Comparison of ENCODE assay signal across 8 cellular contexts in the genomic region with DNA sequence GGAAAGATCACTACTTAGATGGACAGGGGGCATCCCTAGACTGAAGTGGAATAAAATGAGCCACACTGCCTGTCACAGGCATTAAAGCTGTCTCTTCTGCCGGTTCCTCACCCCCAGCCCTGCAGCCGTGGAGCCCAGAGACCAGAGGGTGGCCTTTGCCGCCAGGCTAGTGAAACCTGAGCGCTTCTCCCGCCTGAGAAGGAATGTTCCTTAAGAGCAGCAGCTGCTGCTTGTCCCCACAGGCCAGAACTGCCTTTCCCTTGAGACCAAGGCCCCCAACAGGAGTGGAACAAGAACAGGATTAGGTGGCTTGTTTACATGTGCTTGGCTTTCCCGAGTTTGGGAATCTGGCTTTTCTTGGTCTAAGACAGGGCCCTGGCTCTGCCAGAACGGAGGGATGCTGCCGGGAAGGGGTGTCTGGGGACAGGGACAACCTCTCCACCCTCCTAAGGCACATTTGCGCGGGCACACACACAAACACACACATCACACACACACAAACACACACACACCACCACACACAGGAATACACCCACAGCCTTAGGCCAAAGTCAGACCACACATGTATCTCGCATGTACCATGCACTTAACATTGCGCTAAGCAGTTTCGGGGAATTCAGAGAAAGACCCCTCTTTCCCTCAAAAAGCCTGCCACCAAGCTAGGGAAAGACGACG.
DNase-seq lines count a peak whose midpoint lies in the region; ATAC-seq and TF ChIP-seq lines count a peak whose summit lies in the region.

No MANE protein-coding gene starts in this region.

- TF ChIP-seq POLR2A in HCT116 (IDR thresholded peaks at IDR 0.05; ENCODE audit: borderline replicate concordance, extremely low read depth, insufficient read depth, insufficient read length) = no peak

- H3K36me3 ChIP-seq in HCT116 (ENCODE audit: control insufficient read depth in 1 of 2, insufficient read depth in 2 of 2, low read length in 2 of 2) = no peaks in the 10 kb centered on the region
- H3K36me3 ChIP-seq in hepatocyte (replicated peaks; ENCODE audit: insufficient read depth, low read depth) = no peaks in the 10 kb centered on the region
- no peaks in the 10 kb centered on the region for H3K36me3 ChIP-seq in psoas muscle (ENCODE audit: insufficient read depth in 1 of 2, low read depth in 1 of 2)

- POLR2A ChIA-PET in HCT116 (lab: Charles Lee) = no interaction called here

- no peaks in the 10 kb centered on the region for H3K79me2 ChIP-seq in HCT116 (ENCODE audit: insufficient read depth, low read length)
- H3K79me2 ChIP-seq in hepatocyte = no peaks in the 10 kb centered on the region

- no peaks in the 10 kb centered on the region for H4K20me1 ChIP-seq in HCT116 (ENCODE audit: insufficient read depth)
- H4K20me1 ChIP-seq in hepatocyte (ENCODE audit: insufficient read depth, poor library complexity, severe bottlenecking) = no peaks in the 10 kb centered on the region

- H3K9ac ChIP-seq in HCT116 (ENCODE audit: low read length) = no peak overlapping the region

- no TSS peak for BruUV-seq in HCT116 (replicated peaks; lab: Mats Ljungman, UMichigan)

- CTCF ChIA-PET in HCT116 (lab: Charles Lee) = interaction anchor here (1.0 to 1.9 kb wide), 5 partner anchors 19 to 528 kb away, joined by 3 to 8 read pairs (median 3); no protein-coding TSS in a partner anchor

- H3K9me3 ChIP-seq in HCT116 (ENCODE audit: control insufficient read depth in 1 of 2, insufficient read depth in 1 of 2, low read depth in 1 of 2, low read length in 2 of 2) (no peaks in the 10 kb centered on the region), hepatocyte (ENCODE audit: low read depth) (no peaks in the 10 kb centered on the region), psoas muscle (no peaks in the 10 kb centered on the region)

- H3K4me1 ChIP-seq in HCT116 (ENCODE audit: control insufficient read depth in 1 of 2, insufficient read depth in 2 of 2, low read length in 2 of 2) (peaks cover 0 to 9% of the 10 kb centered on the region in 2 experiments; a peak in 2 of 4 replicates), hepatocyte (ENCODE audit: insufficient read depth) (peaks cover 15% of the 10 kb centered on the region), psoas muscle (peaks cover 64% of the 10 kb centered on the region)

- WGBS in hepatocyte (ENCODE audit: low lambda C conversion rate, missing lambda C conversion rate) = 60% methylated on average over 15 of the region's 15 CpGs
- 17 to 32% (median 19%) methylated on average over 15 of the region's 15 CpGs for WGBS in psoas muscle, 3 donors

- no peak for TF ChIP-seq RAD21 in HCT116 (IDR thresholded peaks at IDR 0.05; ENCODE audit: low read depth)

- H3K9me2 ChIP-seq in HCT116 (ENCODE audit: insufficient read depth) (no peaks in the 10 kb centered on the region), hepatocyte (replicated peaks; ENCODE audit: insufficient read depth) (no peaks in the 10 kb centered on the region)

- RAD21 ChIA-PET in HCT116 (lab: Charles Lee; ENCODE audit: low non-redundant PET in 1 of 2, low total read pairs in 2 of 2, uncharacterized antibody in 2 of 2, unreplicated experiment in 2 of 2) = no interaction called here

- intact Hi-C loops in HCT116 (cut with micrococcal nuclease) = loop anchor here (10.0 kb wide), 1 partner anchor 259 kb away; no protein-coding TSS in a partner anchor
- intact Hi-C loops in psoas muscle (cut with DNase I) = loop anchor here (2.0 to 5.0 kb wide), 5 partner anchors 25 to 239 kb away; a partner anchor contains a TSS

- H3K4me3 ChIP-seq in HCT116 (replicated peaks in 1 of 2; ENCODE audit: low read depth in 1 of 2, low read length in 2 of 2) (no peak overlapping the region), hepatocyte (no peak overlapping the region), psoas muscle (peak overlapping the region; percentile 39)

- H3K27ac ChIP-seq in HCT116 (ENCODE audit: low read depth, low read length) = no peak overlapping the region
- peak overlapping the region; percentile 47 for H3K27ac ChIP-seq in hepatocyte
- H3K27ac ChIP-seq in psoas muscle = peak overlapping the region; percentile 92

- TF ChIP-seq CTCF in HCT116 (IDR thresholded peaks at IDR 0.05 in 2 of 3, conservative IDR thresholded peaks at IDR 0.05 in 1 of 3; ENCODE audit: borderline replicate concordance in 1 of 3, insufficient read depth in 1 of 3, low read depth in 2 of 3, low read length in 2 of 3) (no peak), hepatocyte (IDR thresholded peaks at IDR 0.05; ENCODE audit: poor library complexity) (no peak), psoas muscle (IDR thresholded peaks at IDR 0.05) (no peak), GM10266 (IDR thresholded peaks at IDR 0.05; ENCODE audit: control insufficient read depth, insufficient read depth, low read depth, missing control alignments) (no peak)

- no peak for DNase-seq in HCT116 (ENCODE audit: low read depth, low spot score)
- peak; percentile 83 for DNase-seq in NCI-H82 treated with DMSO at 0.1 percent for 48 hours (lab: John Stamatoyannopoulos, UW; ENCODE audit: unreplicated experiment)
- DNase-seq in hepatocyte (ENCODE audit: low spot score) = peak; percentile 19
- peak; percentile 66 to 86 for DNase-seq in psoas muscle
- DNase-seq in SIG-M5 (lab: John Stamatoyannopoulos, UW) = no peak
- DNase-seq in GM10266 (ENCODE audit: extremely low spot score) = no peak
- no peak for DNase-seq in globus pallidus (ENCODE audit: low spot score)

- H2AFZ ChIP-seq in HCT116 (ENCODE audit: low read depth, low read length, poor library complexity, severe bottlenecking) = peak overlapping the region; percentile 61
- no peak overlapping the region for H2AFZ ChIP-seq in hepatocyte

- ATAC-seq in HCT116 (peak; percentile 13; the same call in 1 of the 2 replicates), psoas muscle (peak; percentile 72 to 84 (median 79)), HG02981 (IDR thresholded peaks at IDR 0.05; ENCODE audit: unreplicated experiment) (no peak)

- H3K27me3 ChIP-seq in HCT116 (ENCODE audit: insufficient read depth, low read length) (peaks cover 39% of the 10 kb centered on the region), hepatocyte (no peaks in the 10 kb centered on the region), psoas muscle (ENCODE audit: insufficient read depth in 3 of 3, low read length in 2 of 3) (no peaks in the 10 kb centered on the region)

- H3K4me2 ChIP-seq in HCT116 (ENCODE audit: low read length) = peak overlapping the region; percentile 50
- peak overlapping the region; percentile 71 for H3K4me2 ChIP-seq in hepatocyte

TF ChIP-seq in HCT116, 20 proteins besides CTCF, POLR2A, EP300 and RAD21:
- TF ChIP-seq, protein P1, sequence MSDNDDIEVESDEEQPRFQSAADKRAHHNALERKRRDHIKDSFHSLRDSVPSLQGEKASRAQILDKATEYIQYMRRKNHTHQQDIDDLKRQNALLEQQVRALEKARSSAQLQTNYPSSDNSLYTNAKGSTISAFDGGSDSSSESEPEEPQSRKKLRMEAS (IDR thresholded peaks at IDR 0.05) = no peak
- TF ChIP-seq YY1 (IDR thresholded peaks at IDR 0.05; ENCODE audit: extremely low read depth, insufficient replicate concordance, low read depth, low read length) (no peak), EZH2 (IDR thresholded peaks at IDR 0.05) (no peak), EGR1 (IDR thresholded peaks at IDR 0.05; ENCODE audit: low read depth) (no peak), SRF (IDR thresholded peaks at IDR 0.05; ENCODE audit: low read depth) (no peak), SP1 (IDR thresholded peaks at IDR 0.05; ENCODE audit: low read depth) (no peak), ELF1 (IDR thresholded peaks at IDR 0.05; ENCODE audit: borderline replicate concordance, low read depth) (no peak), SIN3A (IDR thresholded peaks at IDR 0.05; ENCODE audit: low read depth) (no peak), ZNF274 (IDR thresholded peaks at IDR 0.05; ENCODE audit: low read depth, low read length) (no peak), JUND (IDR thresholded peaks at IDR 0.05) (no peak)
- TF ChIP-seq, protein P2, sequence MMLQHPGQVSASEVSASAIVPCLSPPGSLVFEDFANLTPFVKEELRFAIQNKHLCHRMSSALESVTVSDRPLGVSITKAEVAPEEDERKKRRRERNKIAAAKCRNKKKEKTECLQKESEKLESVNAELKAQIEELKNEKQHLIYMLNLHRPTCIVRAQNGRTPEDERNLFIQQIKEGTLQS (IDR thresholded peaks at IDR 0.05) = no peak
- TF ChIP-seq, protein P3, sequence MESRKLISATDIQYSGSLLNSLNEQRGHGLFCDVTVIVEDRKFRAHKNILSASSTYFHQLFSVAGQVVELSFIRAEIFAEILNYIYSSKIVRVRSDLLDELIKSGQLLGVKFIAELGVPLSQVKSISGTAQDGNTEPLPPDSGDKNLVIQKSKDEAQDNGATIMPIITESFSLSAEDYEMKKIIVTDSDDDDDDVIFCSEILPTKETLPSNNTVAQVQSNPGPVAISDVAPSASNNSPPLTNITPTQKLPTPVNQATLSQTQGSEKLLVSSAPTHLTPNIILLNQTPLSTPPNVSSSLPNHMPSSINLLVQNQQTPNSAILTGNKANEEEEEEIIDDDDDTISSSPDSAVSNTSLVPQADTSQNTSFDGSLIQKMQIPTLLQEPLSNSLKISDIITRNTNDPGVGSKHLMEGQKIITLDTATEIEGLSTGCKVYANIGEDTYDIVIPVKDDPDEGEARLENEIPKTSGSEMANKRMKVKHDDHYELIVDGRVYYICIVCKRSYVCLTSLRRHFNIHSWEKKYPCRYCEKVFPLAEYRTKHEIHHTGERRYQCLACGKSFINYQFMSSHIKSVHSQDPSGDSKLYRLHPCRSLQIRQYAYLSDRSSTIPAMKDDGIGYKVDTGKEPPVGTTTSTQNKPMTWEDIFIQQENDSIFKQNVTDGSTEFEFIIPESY (IDR thresholded peaks at IDR 0.05; ENCODE audit: extremely low read depth, insufficient replicate concordance, low read length) = no peak

Comparison
In these comparisons a context has a peak if more than half of its experiments do, and no peak if none do; other contexts are left out.
1. DNase-seq: peak in NCI-H82 treated with DMSO at 0.1 percent for 48 hours (single experiment), hepatocyte (single experiment) and psoas muscle (2 of 2); none in HCT116 (single experiment), SIG-M5 (single experiment), GM10266 (single experiment) and globus pallidus (single experiment).